ENCODE assay signal across 9 cellular contexts in the genomic region with DNA sequence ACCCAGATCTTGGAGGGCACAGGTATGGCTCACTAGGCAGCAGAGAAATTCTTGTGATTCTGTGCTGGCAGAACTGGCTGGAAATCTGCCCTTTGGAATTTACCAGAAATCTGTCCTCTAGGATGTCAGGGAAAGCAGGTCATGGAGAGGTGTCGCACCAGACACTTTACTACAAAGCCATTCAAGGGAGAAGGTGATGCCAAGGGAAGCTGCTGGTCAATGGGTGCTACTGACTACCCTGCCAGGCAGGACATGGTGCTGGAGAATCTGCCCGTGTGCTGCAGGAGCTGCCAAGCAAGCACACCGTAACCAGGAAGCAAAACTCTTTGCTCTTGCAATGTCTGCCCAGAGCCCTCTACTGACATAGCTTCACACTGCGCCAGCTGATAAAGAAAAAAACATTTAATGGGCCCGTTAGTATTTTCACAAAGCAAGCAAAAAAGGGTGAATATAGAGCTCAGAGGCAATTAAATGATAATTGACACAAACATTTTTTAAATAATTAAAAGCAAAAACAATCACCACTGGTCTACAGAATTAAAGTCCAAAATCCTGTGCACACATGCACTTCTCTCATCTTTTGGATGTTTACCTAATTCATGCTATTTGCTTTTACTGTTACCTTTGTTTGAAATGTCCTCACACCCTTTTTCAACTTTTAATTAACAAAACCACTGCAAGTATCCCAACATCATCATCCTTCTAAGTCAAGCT. TPM values are rescaled to one million over a fixed set of nuclear protein-coding genes. Genes with fewer than 3 reads are reported as not detected.
DNase-seq lines count a peak whose midpoint lies in the region; FAIRE-seq and TF ChIP-seq lines count a peak whose summit lies in the region.
"Had no signal": no experiment of that assay in that cellular context is flagged by ENCODE, and none has a peak within 500 bp of the region (broad histone marks: within the 10 kb centered on the region; RNA-seq: fewer than 3 reads in every experiment).

No MANE protein-coding gene starts in this region.

- H3K9me3 ChIP-seq in endothelial cell of umbilical vein (replicated peaks; ENCODE audit: control insufficient read depth, insufficient read depth, low read length), result no peaks in the 10 kb centered on the region

- H4K20me1 ChIP-seq in endothelial cell of umbilical vein (replicated peaks; ENCODE audit: control insufficient read depth, extremely low read depth, insufficient read depth, low read length), result no peaks in the 10 kb centered on the region

- H3K27ac ChIP-seq in endothelial cell of umbilical vein (ENCODE audit: insufficient read depth, low read depth, low read length), result no peak overlapping the region

- H3K4me3 ChIP-seq in endothelial cell of umbilical vein (replicated peaks in 1 of 3; ENCODE audit: insufficient read depth in 1 of 3, low read depth in 1 of 3, low read length in 3 of 3), result no peak overlapping the region

- intact Hi-C loops in endothelial cell of umbilical vein (cut with micrococcal nuclease), result loop anchor here (1.0 to 2.0 kb wide), 3 partner anchors 54 to 408 kb away; no protein-coding TSS in a partner anchor

- peak; percentile 34 for TF ChIP-seq CTCF in GM20000 (IDR thresholded peaks at IDR 0.05; ENCODE audit: extremely low read depth, missing control alignments)
- TF ChIP-seq CTCF in endothelial cell of umbilical vein (IDR thresholded peaks at IDR 0.05; ENCODE audit: extremely low read depth in 1 of 2, insufficient read depth in 1 of 2, low read depth in 1 of 2, low read length in 2 of 2), result peak; percentile 49 to 58

- peak; percentile 93 for FAIRE-seq in endothelial cell of umbilical vein (lab: Jason Lieb, UNC)
- FAIRE-seq: A204.1 had no signal

- no peaks in the 10 kb centered on the region for H3K27me3 ChIP-seq in endothelial cell of umbilical vein (ENCODE audit: control insufficient read depth in 2 of 2, insufficient read depth in 2 of 2, low read length in 2 of 2)

- dilution Hi-C loops in endothelial cell of umbilical vein (cut with MboI; ENCODE audit: extremely low pct_ligation_motif_present, low sequenced_read_pairs), result no loop called here

- BruUV-seq in endothelial cell of umbilical vein (replicated peaks; lab: Mats Ljungman, UMichigan), result no TSS peak

- peaks cover 9% of the 10 kb centered on the region for H3K4me1 ChIP-seq in endothelial cell of umbilical vein (ENCODE audit: control insufficient read depth, extremely low read depth, insufficient read depth, low read length)

- H3K36me3 ChIP-seq in endothelial cell of umbilical vein (ENCODE audit: control insufficient read depth in 2 of 2, extremely low read depth in 1 of 2, insufficient read depth in 2 of 2, low read length in 2 of 2), result no peaks in the 10 kb centered on the region

- H3K4me2 ChIP-seq in endothelial cell of umbilical vein (ENCODE audit: insufficient read depth, low read length), result peak overlapping the region; percentile 49

- DNase-seq in DMS79 treated with DMSO at 0.1 percent for 48 hours (lab: John Stamatoyannopoulos, UW), result peak; percentile 14
- DNase-seq in DMS79 (lab: John Stamatoyannopoulos, UW), result no peak
- peak; percentile 73 for DNase-seq in GM20000 (ENCODE audit: low spot score)
- peak; percentile 71 for DNase-seq in HuH-7.5 (ENCODE audit: low spot score)
- peak; percentile 85 for DNase-seq in RKO (ENCODE audit: low spot score)
- DNase-seq in endothelial cell of umbilical vein (ENCODE audit: low read depth, low spot score), result peak; percentile 67
- peak; percentile 17 for DNase-seq in non-pigmented ciliary epithelial cell (ENCODE audit: low read depth)
- DNase-seq in pons (ENCODE audit: low spot score), result no peak

- no peaks in the 10 kb centered on the region for H3K79me2 ChIP-seq in endothelial cell of umbilical vein (ENCODE audit: control insufficient read depth, insufficient read depth, low read length)

- TF ChIP-seq POLR2A in endothelial cell of umbilical vein (IDR thresholded peaks at IDR 0.05; ENCODE audit: low read depth, low read length), result no peak

- POLR2A ChIA-PET in endothelial cell of umbilical vein (lab: Charles Lee), result interaction anchor here (0.6 kb wide), 1 partner anchor 402 kb away, joined by 4 read pairs; no protein-coding TSS in a partner anchor

- no peaks in the 10 kb centered on the region for H3K9me1 ChIP-seq in endothelial cell of umbilical vein (replicated peaks; ENCODE audit: control insufficient read depth, extremely low read depth, insufficient read depth, low read length)

- CTCF ChIA-PET in endothelial cell of umbilical vein (lab: Charles Lee), result interaction anchor here (0.7 to 6.1 kb wide), 19 partner anchors 9 to 408 kb away, joined by 3 to 62 read pairs (median 4); a partner anchor contains a TSS

- peak overlapping the region; percentile 98 for H2AFZ ChIP-seq in endothelial cell of umbilical vein (ENCODE audit: low read depth, low read length)

- no peak overlapping the region for H3K9ac ChIP-seq in endothelial cell of umbilical vein (replicated peaks; ENCODE audit: extremely low read depth, insufficient read depth, low read length)

TF ChIP-seq in endothelial cell of umbilical vein, 7 proteins besides CTCF, POLR2A, EP300 and RAD21:
- TF ChIP-seq EZH2 (IDR thresholded peaks at IDR 0.05; ENCODE audit: borderline replicate concordance, low read depth, low read length, severe bottlenecking), result no peak
- TF ChIP-seq, protein P1, sequence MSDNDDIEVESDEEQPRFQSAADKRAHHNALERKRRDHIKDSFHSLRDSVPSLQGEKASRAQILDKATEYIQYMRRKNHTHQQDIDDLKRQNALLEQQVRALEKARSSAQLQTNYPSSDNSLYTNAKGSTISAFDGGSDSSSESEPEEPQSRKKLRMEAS (IDR thresholded peaks at IDR 0.05; ENCODE audit: insufficient read depth, insufficient read length), result no peak
- TF ChIP-seq FOS (IDR thresholded peaks at IDR 0.05; ENCODE audit: borderline replicate concordance, insufficient read depth, low read length), result no peak

RNA-seq across cellular contexts. Expression of a gene that starts 7.2 kb away (rescaled TPM):
- total RNA-seq in endothelial cell of umbilical vein, result 32.6 and 35.4 TPM in 2 replicates
- 6.8 and 8.9 TPM in 2 replicates for polyA plus RNA-seq in endothelial cell of umbilical vein
- 12.6 and 14.3 TPM in 2 replicates for polyA plus RNA-seq in endothelial cell of umbilical vein (2011; cell fraction: cytosol; rRNA removed)
- polyA plus RNA-seq in endothelial cell of umbilical vein (2011; cell fraction: nucleus; rRNA removed), result 15.3 and 18.9 TPM in 2 replicates
- polyA plus RNA-seq in endothelial cell of umbilical vein (2012), result 16.2 and 23.6 TPM in 2 replicates
- polyA minus RNA-seq in endothelial cell of umbilical vein, result 26.0 and 31.0 TPM in 2 replicates
- 33.6 TPM for polyA minus RNA-seq in endothelial cell of umbilical vein (2011; cell fraction: cytosol; rRNA and poly(A)+ RNA removed)
- polyA minus RNA-seq in endothelial cell of umbilical vein (2011; cell fraction: nucleus; rRNA and poly(A)+ RNA removed), result 26.0 and 28.4 TPM in 2 replicates

Comparison
In these comparisons a context has a peak if more than half of its experiments do, and no peak if none do; other contexts are left out.
1. DNase-seq: peak in DMS79 treated with DMSO at 0.1 percent for 48 hours (single experiment), GM20000 (single experiment), HuH-7.5 (single experiment), RKO (single experiment), endothelial cell of umbilical vein (single experiment) and non-pigmented ciliary epithelial cell (single experiment); none in DMS79 (single experiment) and pons (single experiment).